ENCODE assay signal across 1 cellular context in genomic region chr17:62724398-62725146, GRCh38.
TF ChIP-seq lines count a peak whose summit lies in the region.

No MANE protein-coding gene starts in this region.

TF ChIP-seq in K562, 482 proteins besides CTCF, POLR2A, EP300 and RAD21 (continued from another document and continues in another):
- TF ChIP-seq AFF1 (IDR thresholded peaks at IDR 0.05; ENCODE audit: low read depth in 1 of 2, partially characterized antibody in 2 of 2) (no peak), TSC22D4 (tag; IDR thresholded peaks at IDR 0.05) (no peak), SP2 (IDR thresholded peaks at IDR 0.05; ENCODE audit: extremely low read depth, low read depth, low read length, poor library complexity, severe bottlenecking) (no peak), RBBP5 (IDR thresholded peaks at IDR 0.05; ENCODE audit: borderline replicate concordance, insufficient read depth, low read length, poor library complexity, severe bottlenecking) (no peak), RAD51 (IDR thresholded peaks at IDR 0.05; ENCODE audit: borderline replicate concordance, low read depth) (0 out of 2 replicates have a peak, but pooled peaks have one; percentile 13), TSHZ1 (CRISPR knock-in tag; IDR thresholded peaks at IDR 0.05) (no peak), CHCHD3 (CRISPR knock-in tag; IDR thresholded peaks at IDR 0.05) (no peak), KDM5B (IDR thresholded peaks at IDR 0.05; ENCODE audit: insufficient replicate concordance, low read depth, low read length) (no peak), ZNF431 (CRISPR knock-in tag; IDR thresholded peaks at IDR 0.05) (peak; percentile 37; the same call in 1 of the 2 replicates), MNT (conservative IDR thresholded peaks at IDR 0.05) (peak; percentile 19 to 40; a peak in 1 of 4 replicates), BRD9 (IDR thresholded peaks at IDR 0.05; ENCODE audit: low read depth, partially characterized antibody) (no peak), MAX (CRISPR knock-in tag; IDR thresholded peaks at IDR 0.05) (peak; percentile 87), REST (CRISPR knock-in tag; IDR thresholded peaks at IDR 0.05; ENCODE audit: low read depth) (no peak), TEAD2 (tag; IDR thresholded peaks at IDR 0.05) (no peak), SRSF7 (optimal IDR thresholded peaks at IDR 0.05; ENCODE audit: low read depth, low read length) (no peak), BHLHE40 (IDR thresholded peaks at IDR 0.05; ENCODE audit: low read length) (no peak), MLLT1 (IDR thresholded peaks at IDR 0.05) (no peak), ZNF511 (CRISPR knock-in tag; IDR thresholded peaks at IDR 0.05) (peak; percentile 74; the same call in 1 of the 2 replicates), CBX3 (IDR thresholded peaks at IDR 0.05; ENCODE audit: borderline replicate concordance in 1 of 2, low read length in 2 of 2) (no peak), E2F6 (IDR thresholded peaks at IDR 0.05; ENCODE audit: borderline replicate concordance in 1 of 2, extremely low read depth in 1 of 2, insufficient read depth in 1 of 2, insufficient read length in 1 of 2, low read depth in 1 of 2, low read length in 1 of 2, poor library complexity in 1 of 2, severe bottlenecking in 1 of 2) (peak in 1 of 2 experiments; percentile 40), ARID4B (CRISPR knock-in tag; IDR thresholded peaks at IDR 0.05) (peak; percentile 40; the same call in 1 of the 2 replicates), SIX5 (IDR thresholded peaks at IDR 0.05; ENCODE audit: borderline replicate concordance in 1 of 2, insufficient read depth in 1 of 2, low read depth in 1 of 2, low read length in 2 of 2) (no peak), GABPB2 (CRISPR knock-in tag; conservative IDR thresholded peaks at IDR 0.05) (no peak), SP1 (CRISPR knock-in tag; IDR thresholded peaks at IDR 0.05) (no peak), MXD1 (CRISPR knock-in tag; IDR thresholded peaks at IDR 0.05; ENCODE audit: borderline replicate concordance, poor library complexity, severe bottlenecking) (no peak), FOXJ3 (CRISPR knock-in tag; IDR thresholded peaks at IDR 0.05) (no peak), SRSF1 (IDR thresholded peaks at IDR 0.05; ENCODE audit: low read depth, low read length) (no peak), NFRKB (IDR thresholded peaks at IDR 0.05; ENCODE audit: low read depth) (no peak), ZNF639 (CRISPR knock-in tag; conservative IDR thresholded peaks at IDR 0.05 in 1 of 2, IDR thresholded peaks at IDR 0.05 in 1 of 2) (no peak), SNRNP70 (optimal IDR thresholded peaks at IDR 0.05; ENCODE audit: low read depth, low read length) (no peak), CBX8 (IDR thresholded peaks at IDR 0.05; ENCODE audit: borderline replicate concordance, extremely low read depth, low read depth, low read length, poor library complexity, severe bottlenecking) (no peak)
